In genomic region chr18:2571200-2572143, GRCh38 we compare ENCODE assay signal across 8 cellular contexts. TPM values are rescaled to one million over a fixed set of nuclear protein-coding genes. Genes with fewer than 3 reads are reported as not detected.
DNase-seq lines count a peak whose midpoint lies in the region; ATAC-seq and TF ChIP-seq lines count a peak whose summit lies in the region.

A gene with protein sequence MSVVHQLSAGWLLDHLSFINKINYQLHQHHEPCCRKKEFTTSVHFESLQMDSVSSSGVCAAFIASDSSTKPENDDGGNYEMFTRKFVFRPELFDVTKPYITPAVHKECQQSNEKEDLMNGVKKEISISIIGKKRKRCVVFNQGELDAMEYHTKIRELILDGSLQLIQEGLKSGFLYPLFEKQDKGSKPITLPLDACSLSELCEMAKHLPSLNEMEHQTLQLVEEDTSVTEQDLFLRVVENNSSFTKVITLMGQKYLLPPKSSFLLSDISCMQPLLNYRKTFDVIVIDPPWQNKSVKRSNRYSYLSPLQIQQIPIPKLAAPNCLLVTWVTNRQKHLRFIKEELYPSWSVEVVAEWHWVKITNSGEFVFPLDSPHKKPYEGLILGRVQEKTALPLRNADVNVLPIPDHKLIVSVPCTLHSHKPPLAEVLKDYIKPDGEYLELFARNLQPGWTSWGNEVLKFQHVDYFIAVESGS (minus strand): TSS chr18:2571505. CDS start chr18:2567216, 4,289 bp downstream.
TSS of gene NDC80 (plus strand) at chr18:2571557. CDS start at chr18:2572986, 1,429 bp downstream.

- H3K36me3 ChIP-seq in HUES64 (ENCODE audit: insufficient read depth, low read length) = peaks cover 38% of the 10 kb centered on the region
- H3K36me3 ChIP-seq in muscle layer of colon (ENCODE audit: insufficient read depth, low read length) = no peaks in the 10 kb centered on the region

- H3K36me3 Mint-ChIP-seq in activated T-cell treated with anti-CD3 and anti-CD28 coated beads, Interleukin-2, amount 50 U/mL, for 24 hours (ENCODE audit: low read depth) = peaks cover 67% of the 10 kb centered on the region

- H3K9me3 Mint-ChIP-seq in activated T-cell treated with anti-CD3 and anti-CD28 coated beads, Interleukin-2, amount 50 U/mL, for 24 hours = no peaks in the 10 kb centered on the region

- WGBS in HUES64 = under 1% methylated on average over 53 of the region's 53 CpGs

- H3K4me1 Mint-ChIP-seq in activated T-cell treated with anti-CD3 and anti-CD28 coated beads, Interleukin-2, amount 50 U/mL, for 24 hours (ENCODE audit: low read depth) = peaks cover 57% of the 10 kb centered on the region

- H3K9me3 ChIP-seq in HUES64 (ENCODE audit: insufficient read depth, low read depth, low read length) = no peaks in the 10 kb centered on the region
- no peaks in the 10 kb centered on the region for H3K9me3 ChIP-seq in muscle layer of colon (ENCODE audit: low read length)

- peak within 1 kb of the TSS; percentile 96 for H3K4me3 Mint-ChIP-seq in activated T-cell treated with anti-CD3 and anti-CD28 coated beads, Interleukin-2, amount 50 U/mL, for 24 hours

- H3K27ac Mint-ChIP-seq in activated T-cell treated with anti-CD3 and anti-CD28 coated beads, Interleukin-2, amount 50 U/mL, for 24 hours = peak within 1 kb of the TSS; percentile 98

- no peaks in the 10 kb centered on the region for H3K27me3 Mint-ChIP-seq in activated T-cell treated with anti-CD3 and anti-CD28 coated beads, Interleukin-2, amount 50 U/mL, for 24 hours

- H3K9ac ChIP-seq in HUES64 (ENCODE audit: low read depth, low read length) (peak within 1 kb of the TSS; percentile 93), muscle layer of colon (ENCODE audit: low read length) (peak within 1 kb of the TSS; percentile 91)

- H3K27me3 ChIP-seq in HUES64 (ENCODE audit: insufficient read depth, low read length) = no peaks in the 10 kb centered on the region
- H3K27me3 ChIP-seq in muscle layer of colon (ENCODE audit: control insufficient read depth in 1 of 2, insufficient read depth in 2 of 2, low read length in 2 of 2) = no peaks in the 10 kb centered on the region

- H3K4me1 ChIP-seq in HUES64 (ENCODE audit: insufficient read depth, low read length) (peaks cover 23% of the 10 kb centered on the region), muscle layer of colon (ENCODE audit: insufficient read depth, low read length) (peaks cover 13% of the 10 kb centered on the region)

- peak within 1 kb of the TSS; percentile 94 for H3K4me3 ChIP-seq in HUES64 (ENCODE audit: low read length)
- peak within 1 kb of the TSS; percentile 72 to 94 for H3K4me3 ChIP-seq in muscle layer of colon (ENCODE audit: low read depth in 1 of 2, low read length in 2 of 2)

- H3K27ac ChIP-seq in HUES64 (ENCODE audit: low read depth, low read length) (peak within 1 kb of the TSS; percentile 97), muscle layer of colon (ENCODE audit: low read depth, low read length) (peak within 1 kb of the TSS; percentile 68)

- peak; percentile 53 for DNase-seq in DMS153 (lab: John Stamatoyannopoulos, UW)
- peak; percentile 91 for DNase-seq in activated T-cell treated with anti-CD3 and anti-CD28 coated beads, Interleukin-2, amount 50 U/mL, for 24 hours
- peak; percentile 69 to 70 for DNase-seq in stimulated activated CD8-positive, alpha-beta memory T cell treated with anti-CD3 and anti-CD28 coated beads, Interleukin-7, amount 100 ng/mL, for 1 hour (ENCODE audit: low read depth in 2 of 2)

- peak; percentile 70 for ATAC-seq in GM21515 (IDR thresholded peaks at IDR 0.05; ENCODE audit: unreplicated experiment)
- ATAC-seq in esophagus mucosa = peak; percentile 86

TF ChIP-seq in PFSK-1, 5 proteins besides CTCF, POLR2A, EP300 and RAD21:
- no peak; the same call in 1 of the 2 replicates for TF ChIP-seq TAF1 (IDR thresholded peaks at IDR 0.05; ENCODE audit: borderline replicate concordance, insufficient read depth, low read length)
- 0 out of 4 replicates have a peak, but pooled peaks of 1 of the 2 experiments have one; percentile 30 for TF ChIP-seq REST (IDR thresholded peaks at IDR 0.05; ENCODE audit: insufficient read depth in 1 of 2, low read depth in 2 of 2, low read length in 2 of 2)
- TF ChIP-seq POLR2AphosphoS5 (IDR thresholded peaks at IDR 0.05; ENCODE audit: low read depth, low read length) = no peak
- peak; percentile 93; the same call in 1 of the 2 replicates for TF ChIP-seq SIN3A (IDR thresholded peaks at IDR 0.05; ENCODE audit: borderline replicate concordance, insufficient read depth, low read length)
- TF ChIP-seq FOXP2 (optimal IDR thresholded peaks at IDR 0.05; ENCODE audit: borderline replicate concordance, extremely low read depth, extremely low read length, insufficient read depth) = peak; percentile 70
TF ChIP-seq in PFSK-1: peak in this region for 3.

RNA-seq across cellular contexts. Expression of the first gene that starts in this region (rescaled TPM):
- polyA plus RNA-seq in HUES64 (2013, experiment 1 of 2) = 8.8 TPM
- polyA plus RNA-seq in HUES64 (2013, experiment 2 of 2) = 11.5 TPM
- 7.4 TPM for polyA plus RNA-seq in PFSK-1 (2012; ENCODE audit: insufficient read length, low read depth)
- total RNA-seq in esophagus mucosa = 8.2 TPM

RNA-seq across cellular contexts. Expression of gene NDC80, which starts in this region (rescaled TPM):
- 35.1 TPM for polyA plus RNA-seq in HUES64 (2013, experiment 1 of 2)
- polyA plus RNA-seq in HUES64 (2013, experiment 2 of 2) = 40.1 TPM
- polyA plus RNA-seq in PFSK-1 (2012; ENCODE audit: insufficient read length, low read depth) = 9.5 TPM
- 9.7 TPM for total RNA-seq in esophagus mucosa

Comparison
In these comparisons a context has a peak if more than half of its experiments do, and no peak if none do; other contexts are left out.
1. Peak in every context shown above with its lines: DNase-seq, ATAC-seq, H3K4me3 ChIP-seq and H3K27ac ChIP-seq.